Comparison of ENCODE assay signal across 15 cellular contexts in genomic region chr21:16004121-16004520, GRCh38.
"Had no signal": no experiment of that assay in that cellular context is flagged by ENCODE, and none has a peak within 500 bp of the region (broad histone marks: within the 10 kb centered on the region; RNA-seq: fewer than 3 reads in every experiment).

No MANE protein-coding gene starts in this region.

- H3K27ac Mint-ChIP-seq: activated CD8-positive, alpha-beta memory T cell treated with anti-CD3 and anti-CD28 coated beads, Interleukin-2, amount 10 ng/mL, durations not matched to agents 7 days and 5 days; activated naive CD4-positive, alpha-beta T cell treated with anti-CD3 and anti-CD28 coated beads, Interleukin-2, amount 10 ng/mL, durations not matched to agents 7 days and 5 days; activated T-cell treated with anti-CD3 and anti-CD28 coated beads, Interleukin-2, amount 50 U/mL, for 24 hours; natural killer cell had no signal

- H3K9me3 Mint-ChIP-seq: activated naive CD4-positive, alpha-beta T cell treated with anti-CD3 and anti-CD28 coated beads, Interleukin-2, amount 10 ng/mL, durations not matched to agents 7 days and 5 days; activated T-cell treated with anti-CD3 and anti-CD28 coated beads, Interleukin-2, amount 50 U/mL, for 24 hours; natural killer cell had no signal

- FAIRE-seq: keratinocyte had no signal

- ATAC-seq: activated CD8-positive, alpha-beta memory T cell treated with anti-CD3 and anti-CD28 coated beads, Interleukin-2, amount 10 ng/mL, durations not matched to agents 7 days and 5 days; left lobe of liver; natural killer cell had no signal

- H3K27me3 ChIP-seq: right atrium auricular region, stomach, testis had no signal

- H3K9me3 ChIP-seq: right atrium auricular region, stomach, testis had no signal

- H3K27ac ChIP-seq: right atrium auricular region, testis had no signal

- H3K4me3 ChIP-seq: right atrium auricular region, stomach, testis had no signal

- H3K4me3 Mint-ChIP-seq: activated CD8-positive, alpha-beta memory T cell treated with anti-CD3 and anti-CD28 coated beads, Interleukin-2, amount 10 ng/mL, durations not matched to agents 7 days and 5 days; activated naive CD4-positive, alpha-beta T cell treated with anti-CD3 and anti-CD28 coated beads, Interleukin-2, amount 10 ng/mL, durations not matched to agents 7 days and 5 days; activated T-cell treated with anti-CD3 and anti-CD28 coated beads, Interleukin-2, amount 50 U/mL, for 24 hours; natural killer cell had no signal

- H3K27me3 Mint-ChIP-seq: activated CD8-positive, alpha-beta memory T cell treated with anti-CD3 and anti-CD28 coated beads, Interleukin-2, amount 10 ng/mL, durations not matched to agents 7 days and 5 days; activated naive CD4-positive, alpha-beta T cell treated with anti-CD3 and anti-CD28 coated beads, Interleukin-2, amount 10 ng/mL, durations not matched to agents 7 days and 5 days; activated T-cell treated with anti-CD3 and anti-CD28 coated beads, Interleukin-2, amount 50 U/mL, for 24 hours had no signal

- DNase-seq: activated CD4-positive, alpha-beta T cell treated with anti-CD3 and anti-CD28 coated beads, Interleukin-2, amount 50 U/mL, for 48 hours; activated CD8-positive, alpha-beta memory T cell treated with anti-CD3 and anti-CD28 coated beads, Interleukin-2, amount 10 ng/mL, durations not matched to agents 7 days and 5 days; activated naive CD4-positive, alpha-beta T cell treated with anti-CD3 and anti-CD28 coated beads, Interleukin-2, amount 10 ng/mL, durations not matched to agents 7 days and 5 days; activated T-cell treated with anti-CD3 and anti-CD28 coated beads, Interleukin-2, amount 50 U/mL, for 24 hours; central memory CD4-positive, alpha-beta T cell; cortex of kidney; effector CD4-positive, alpha-beta T cell; natural killer cell; posterior cingulate gyrus; stomach; T-helper 1 cell; testis had no signal

- H3K4me1 Mint-ChIP-seq: activated CD8-positive, alpha-beta memory T cell treated with anti-CD3 and anti-CD28 coated beads, Interleukin-2, amount 10 ng/mL, durations not matched to agents 7 days and 5 days; activated naive CD4-positive, alpha-beta T cell treated with anti-CD3 and anti-CD28 coated beads, Interleukin-2, amount 10 ng/mL, durations not matched to agents 7 days and 5 days; natural killer cell had no signal

- H3K36me3 ChIP-seq: right atrium auricular region, stomach had no signal

- H3K36me3 Mint-ChIP-seq: activated CD8-positive, alpha-beta memory T cell treated with anti-CD3 and anti-CD28 coated beads, Interleukin-2, amount 10 ng/mL, durations not matched to agents 7 days and 5 days; activated naive CD4-positive, alpha-beta T cell treated with anti-CD3 and anti-CD28 coated beads, Interleukin-2, amount 10 ng/mL, durations not matched to agents 7 days and 5 days; natural killer cell had no signal

- H3K4me1 ChIP-seq: right atrium auricular region, stomach, testis had no signal
